ENCODE assay signal across 18 cellular contexts in genomic region chr4:137390707-137391106, GRCh38.
A peak's percentile ranks its signal among the peaks of the same experiment; 100 is the strongest.
DNase-seq lines count a peak whose midpoint lies in the region; ATAC-seq and TF ChIP-seq lines count a peak whose summit lies in the region.
"Had no signal": no experiment of that assay in that cellular context is flagged by ENCODE, and none has a peak within 500 bp of the region (broad histone marks: within the 10 kb centered on the region; RNA-seq: fewer than 3 reads in every experiment).

No MANE protein-coding gene starts in this region.

- peaks cover 19% of the 10 kb centered on the region for H3F3A ChIP-seq in SK-N-SH (replicated peaks; ENCODE audit: insufficient read depth)

- POLR2A ChIA-PET in SK-N-SH (lab: Yijun Ruan, JAX), result interaction anchor here (4.0 kb wide), 1 partner anchor 141 kb away, joined by 12 read pairs; the partner anchor contains the start of gene PCDH18

- H3K4me1 ChIP-seq in SK-N-SH (ENCODE audit: control insufficient read depth in 1 of 2, insufficient read depth in 2 of 2, low read depth in 1 of 2, low read length in 1 of 2), result peaks cover 32 to 38% of the 10 kb centered on the region in 2 experiments; a peak in 3 of 4 replicates

- CTCF ChIA-PET in SK-N-SH (lab: Yijun Ruan, JAX), result interaction anchor here (1.0 to 3.1 kb wide), 2 partner anchors 84 to 140 kb away, joined by 3 to 14 read pairs; no protein-coding TSS in a partner anchor

- no peak overlapping the region for H3K4me2 ChIP-seq in SK-N-SH
- H3K4me2 ChIP-seq: GM23338 had no signal

- DNase-seq in left ventricle myocardium superior (no peak), left cardiac atrium (no peak), SK-N-SH (no peak), fibroblast of the aortic adventitia (ENCODE audit: low read depth) (peak; percentile 79), HK-2 (ENCODE audit: unreplicated experiment) (no peak), NOMO-1 treated with DMSO at 0.1 percent for 48 hours (lab: John Stamatoyannopoulos, UW; ENCODE audit: unreplicated experiment) (no peak), GDM1 (lab: John Stamatoyannopoulos, UW) (no peak), T-helper 1 cell (no peak)
- DNase-seq: ACHN; activated CD4-positive, alpha-beta memory T cell treated with anti-CD3 and anti-CD28 coated beads, Interleukin-2, amount 10 ng/mL, durations not matched to agents 7 days and 5 days; activated naive CD4-positive, alpha-beta T cell; CD8-positive, alpha-beta T cell; DND-41; endodermal cell; NCI-H1105; NCI-H526 treated with DMSO at 0.1 percent for 48 hours; stimulated activated CD8-positive, alpha-beta memory T cell treated with anti-CD3 and anti-CD28 coated beads, Interleukin-4, amount 100 ng/mL, for 48 hours had no signal

- H3K9me3 ChIP-seq in SK-N-SH, result no peaks in the 10 kb centered on the region

- no peaks in the 10 kb centered on the region for H3K79me2 ChIP-seq in SK-N-SH (ENCODE audit: insufficient read depth)

- ATAC-seq in left ventricle myocardium superior (peak; percentile 38), left cardiac atrium (no peak)
- ATAC-seq: CD8-positive, alpha-beta T cell; GM23338 had no signal

- no peak overlapping the region for H2AFZ ChIP-seq in SK-N-SH (ENCODE audit: low read depth)
- H2AFZ ChIP-seq: GM23338 had no signal

- TF ChIP-seq RAD21 in SK-N-SH (IDR thresholded peaks at IDR 0.05; ENCODE audit: low read length), result no peak; the same call in 1 of the 2 replicates

- H3K36me3 ChIP-seq in SK-N-SH (replicated peaks in 1 of 2; ENCODE audit: control insufficient read depth in 1 of 2, insufficient read depth in 2 of 2, low read length in 1 of 2), result no peaks in the 10 kb centered on the region

- TF ChIP-seq EP300 in SK-N-SH (IDR thresholded peaks at IDR 0.05; ENCODE audit: borderline replicate concordance in 1 of 2, low read depth in 1 of 2, low read length in 1 of 2), result peak; percentile 59 to 78; a peak in 3 of 4 replicates

- H4K20me1 ChIP-seq in SK-N-SH (ENCODE audit: insufficient read depth), result no peaks in the 10 kb centered on the region

- H3K9ac ChIP-seq in SK-N-SH, result no peak overlapping the region

- H3K27me3 ChIP-seq in SK-N-SH (ENCODE audit: insufficient read depth), result no peaks in the 10 kb centered on the region

- no peaks in the 10 kb centered on the region; the same call in 1 of the 2 replicates for H3K9me2 ChIP-seq in SK-N-SH

- intact Hi-C loops in left ventricle myocardium superior (cut with micrococcal nuclease), result no loop called here
- intact Hi-C loops in left cardiac atrium (cut with DNase I), result no loop called here

- H3K27ac ChIP-seq in SK-N-SH (ENCODE audit: low read depth in 2 of 2, low read length in 1 of 2), result peak overlapping the region; percentile 37 to 99

- H3K4me3 ChIP-seq in SK-N-SH (ENCODE audit: low read depth in 2 of 2, low read length in 1 of 2), result no peak overlapping the region
- H3K4me3 ChIP-seq in fibroblast of the aortic adventitia (ENCODE audit: low read depth, low read length), result no peak overlapping the region
- H3K4me3 ChIP-seq: GM23338 had no signal

- TF ChIP-seq CTCF in SK-N-SH (IDR thresholded peaks at IDR 0.05) (no peak), fibroblast of the aortic adventitia (IDR thresholded peaks at IDR 0.05; ENCODE audit: insufficient read depth, low read length) (no peak)

TF ChIP-seq in SK-N-SH, 30 proteins besides CTCF, POLR2A, EP300 and RAD21:
- TF ChIP-seq RCOR1 (IDR thresholded peaks at IDR 0.05; ENCODE audit: low read length) (no peak; the same call in 1 of the 2 replicates), CHD2 (IDR thresholded peaks at IDR 0.05; ENCODE audit: low read length, partially characterized antibody) (peak; percentile 66), MXI1 (IDR thresholded peaks at IDR 0.05; ENCODE audit: low read depth, low read length) (no peak), USF2 (IDR thresholded peaks at IDR 0.05; ENCODE audit: borderline replicate concordance, low read depth, low read length) (no peak), GATA2 (CRISPR knock-in tag; IDR thresholded peaks at IDR 0.05) (peak; percentile 52), PBX3 (IDR thresholded peaks at IDR 0.05) (peak; percentile 40; the same call in 1 of the 2 replicates), FOSL2 (IDR thresholded peaks at IDR 0.05; ENCODE audit: borderline replicate concordance, low read depth) (no peak), NFIC (IDR thresholded peaks at IDR 0.05; ENCODE audit: borderline replicate concordance) (peak; percentile 24; the same call in 1 of the 2 replicates), RFX5 (IDR thresholded peaks at IDR 0.05; ENCODE audit: low read length) (no peak), TCF12 (IDR thresholded peaks at IDR 0.05) (peak; percentile 99), POLR2AphosphoS5 (IDR thresholded peaks at IDR 0.05; ENCODE audit: low read depth, low read length) (peak; percentile 73; the same call in 1 of the 2 replicates)
